ENCODE assay signal across 8 cellular contexts in genomic region chr14:36320210-36321003, GRCh38. TPM values are rescaled to one million over a fixed set of nuclear protein-coding genes. Genes with fewer than 3 reads are reported as not detected.
DNase-seq lines count a peak whose midpoint lies in the region; ATAC-seq and TF ChIP-seq lines count a peak whose summit lies in the region.

Gene MBIP, minus strand, starts transcription at chr14:36320637. Its CDS starts 49 bp downstream, at chr14:36320588.

- POLR2A ChIA-PET in activated CD4-positive, alpha-beta memory T cell treated with anti-CD3 and anti-CD28 coated beads for 36 hours (lab: Charles Lee) = interaction anchor here (1.0 to 1.3 kb wide), 2 partner anchors 20 to 494 kb away, joined by 3 read pairs; no protein-coding TSS in a partner anchor

- TF ChIP-seq POLR2A in lower leg skin (IDR thresholded peaks at IDR 0.05) = no peak

- no peaks in the 10 kb centered on the region for H3K36me3 ChIP-seq in duodenal mucosa (ENCODE audit: control insufficient read depth in 1 of 2, insufficient read depth in 2 of 2, low read length in 2 of 2)

- peak; percentile 91 for DNase-seq in NCI-H82 treated with DMSO at 0.1 percent for 48 hours (lab: John Stamatoyannopoulos, UW; ENCODE audit: unreplicated experiment)
- DNase-seq in activated CD4-positive, alpha-beta memory T cell treated with anti-CD3 and anti-CD28 coated beads for 36 hours = peak; percentile 95
- peak; percentile 94 to 96 for DNase-seq in lower leg skin (ENCODE audit: low spot score in 2 of 2)
- DNase-seq in stimulated activated CD4-positive, alpha-beta T cell treated with anti-CD3 and anti-CD28 coated beads, Interleukin-4, amount 100 ng/mL, for 48 hours (ENCODE audit: low read depth in 2 of 2) = peak; percentile 81 to 87

- WGBS in lower leg skin, 2 donors = 2% methylated on average over 33 to 34 of the region's 34 CpGs

- no peaks in the 10 kb centered on the region for H3K9me3 ChIP-seq in duodenal mucosa (ENCODE audit: control insufficient read depth in 1 of 2, low read length in 2 of 2)

- peaks cover 4% of the 10 kb centered on the region for H3K36me3 Mint-ChIP-seq in activated CD4-positive, alpha-beta memory T cell treated with anti-CD3 and anti-CD28 coated beads for 36 hours

- H3K27me3 ChIP-seq in duodenal mucosa (ENCODE audit: control insufficient read depth in 1 of 2, insufficient read depth in 2 of 2, low read length in 2 of 2) = peaks cover 0 to 6% of the 10 kb centered on the region in 2 donors

- peaks cover 0 to 8% of the 10 kb centered on the region in 2 donors for H3K4me1 ChIP-seq in duodenal mucosa (ENCODE audit: control insufficient read depth in 1 of 2, insufficient read depth in 2 of 2, low read length in 2 of 2)

- no peaks in the 10 kb centered on the region for H3K9me3 Mint-ChIP-seq in activated CD4-positive, alpha-beta memory T cell treated with anti-CD3 and anti-CD28 coated beads for 36 hours

- peak within 1 kb of the TSS; percentile 89 for H3K4me3 Mint-ChIP-seq in activated CD4-positive, alpha-beta memory T cell treated with anti-CD3 and anti-CD28 coated beads for 36 hours

- intact Hi-C loops in activated CD4-positive, alpha-beta memory T cell treated with anti-CD3 and anti-CD28 coated beads for 36 hours (cut with micrococcal nuclease) = loop anchor here (1.0 to 5.0 kb wide), 2 partner anchors 494 to 513 kb away; partner anchors contain the start of genes BRMS1L and RALGAPA1
- intact Hi-C loops in lower leg skin (cut with DNase I; ENCODE audit: low total_unique reads) = no loop called here

- peaks cover 9% of the 10 kb centered on the region for H3K27me3 Mint-ChIP-seq in activated CD4-positive, alpha-beta memory T cell treated with anti-CD3 and anti-CD28 coated beads for 36 hours

- CTCF ChIA-PET in activated CD4-positive, alpha-beta memory T cell treated with anti-CD3 and anti-CD28 coated beads for 36 hours (lab: Charles Lee) = interaction anchor here (0.7 to 1.3 kb wide), 4 partner anchors 16 to 436 kb away, joined by 3 to 5 read pairs (median 3); no protein-coding TSS in a partner anchor

- H3K27ac Mint-ChIP-seq in activated CD4-positive, alpha-beta memory T cell treated with anti-CD3 and anti-CD28 coated beads for 36 hours = peak within 1 kb of the TSS; percentile 89

- peak within 1 kb of the TSS; percentile 94 to 96 for H3K4me3 ChIP-seq in duodenal mucosa (ENCODE audit: low read depth in 1 of 2, low read length in 2 of 2)
- peak within 1 kb of the TSS; percentile 90 for H3K4me3 ChIP-seq in lower leg skin (ENCODE audit: low read depth, poor library complexity, severe bottlenecking)

- TF ChIP-seq CTCF in C4-2B (conservative IDR thresholded peaks at IDR 0.05) (no peak), lower leg skin (IDR thresholded peaks at IDR 0.05) (no peak)

- peak within 1 kb of the TSS; percentile 66 for H3K27ac ChIP-seq in C4-2B
- peak within 1 kb of the TSS; percentile 78 for H3K27ac ChIP-seq in duodenal mucosa (ENCODE audit: low read depth, low read length)

- ATAC-seq in GM19438 (IDR thresholded peaks at IDR 0.05; ENCODE audit: low read depth, unreplicated experiment) (peak; percentile 95), HG03575 (IDR thresholded peaks at IDR 0.05; ENCODE audit: extremely low read depth, insufficient number of reproducible peaks, low FRiP score, unreplicated experiment) (peak; percentile 98)

- H3K9ac ChIP-seq in duodenal mucosa (ENCODE audit: low read depth in 1 of 2, low read length in 2 of 2) = peak within 1 kb of the TSS; percentile 95 to 96

- H3K4me1 Mint-ChIP-seq in activated CD4-positive, alpha-beta memory T cell treated with anti-CD3 and anti-CD28 coated beads for 36 hours (ENCODE audit: low read depth) = peaks cover 31% of the 10 kb centered on the region

RNA-seq across cellular contexts. Expression of gene MBIP, which starts in this region (rescaled TPM):
- 10 to 100 TPM; 25.5 to 27.3 TPM for total RNA-seq in activated CD4-positive, alpha-beta memory T cell treated with anti-CD3 and anti-CD28 coated beads for 36 hours
- 10 to 100 TPM; 17.2 to 35.8 (median 21.0) TPM for total RNA-seq in lower leg skin

Comparison
In these comparisons a context has a peak if more than half of its experiments do, and no peak if none do; other contexts are left out.
1. Peak in every context shown above with its lines: DNase-seq, ATAC-seq, H3K4me3 ChIP-seq and H3K27ac ChIP-seq.